Comparison of ENCODE assay signal across 17 cellular contexts in the genomic region with DNA sequence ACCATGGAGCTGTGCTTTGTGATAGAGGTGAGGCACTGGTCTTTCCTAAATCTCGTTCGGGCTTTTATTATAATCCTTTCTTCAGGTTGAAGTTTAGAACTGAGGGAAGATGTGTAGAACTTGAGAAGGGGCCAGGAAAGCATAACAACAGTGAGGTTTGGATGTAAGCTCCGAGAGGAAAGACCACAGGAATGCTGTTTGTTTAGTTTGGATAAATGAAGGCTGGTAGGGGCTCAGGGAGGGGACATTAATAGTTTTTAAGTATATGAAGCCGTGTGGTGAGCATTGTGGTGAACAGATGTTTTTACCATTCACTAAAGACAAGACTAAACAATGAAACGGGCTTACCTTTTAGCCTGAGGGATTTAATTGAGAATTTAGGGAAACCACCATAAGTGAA.
DNase-seq lines count a peak whose midpoint lies in the region; ATAC-seq, FAIRE-seq and TF ChIP-seq lines count a peak whose summit lies in the region.
"Had no signal": no experiment of that assay in that cellular context is flagged by ENCODE, and none has a peak within 500 bp of the region (broad histone marks: within the 10 kb centered on the region; RNA-seq: fewer than 3 reads in every experiment).

No MANE protein-coding gene starts in this region.

- H3K27me3 ChIP-seq in left ventricle myocardium inferior (ENCODE audit: low read depth): no peaks in the 10 kb centered on the region
- no peaks in the 10 kb centered on the region for H3K27me3 ChIP-seq in right atrium auricular region
- H3K27me3 ChIP-seq: upper lobe of left lung had no signal

- no peaks in the 10 kb centered on the region for H3K9me3 ChIP-seq in left ventricle myocardium inferior (replicated peaks)
- H3K9me3 ChIP-seq in right atrium auricular region: no peaks in the 10 kb centered on the region
- H3K9me3 ChIP-seq: upper lobe of left lung had no signal

- no peak for TF ChIP-seq POLR2A in H54 (IDR thresholded peaks at IDR 0.05; ENCODE audit: low read depth, low read length)

- TF ChIP-seq CTCF in left ventricle myocardium inferior (IDR thresholded peaks at IDR 0.05; ENCODE audit: borderline replicate concordance) (no peak), right atrium auricular region (IDR thresholded peaks at IDR 0.05) (no peak), astrocyte of the cerebellum (IDR thresholded peaks at IDR 0.05; ENCODE audit: low read depth, low read length, missing control alignments) (no peak)

- H3K36me3 ChIP-seq in left ventricle myocardium inferior (peaks cover 73% of the 10 kb centered on the region), right atrium auricular region (peaks cover 48% of the 10 kb centered on the region)

- ATAC-seq in HG03039 (IDR thresholded peaks at IDR 0.05; ENCODE audit: unreplicated experiment): no peak
- no peak for ATAC-seq in HG03139 (IDR thresholded peaks at IDR 0.05; ENCODE audit: unreplicated experiment)
- ATAC-seq: HCT116; naive thymus-derived CD4-positive, alpha-beta T cell had no signal

- no peak overlapping the region for H3K4me3 ChIP-seq in left ventricle myocardium inferior
- no peak overlapping the region for H3K4me3 ChIP-seq in right atrium auricular region
- no peak overlapping the region for H3K4me3 ChIP-seq in astrocyte of the cerebellum (ENCODE audit: low read depth, low read length)
- H3K4me3 ChIP-seq: upper lobe of left lung had no signal

- H3K4me1 ChIP-seq in left ventricle myocardium inferior (peaks cover 52% of the 10 kb centered on the region), right atrium auricular region (peaks cover 0 to 26% of the 10 kb centered on the region in 2 donors)

- no peak for DNase-seq in left ventricle myocardium inferior
- no peak for DNase-seq in right atrium auricular region (ENCODE audit: low spot score)
- DNase-seq in astrocyte of the cerebellum (ENCODE audit: low read depth): peak; percentile 98
- DNase-seq in glomerular visceral epithelial cell (ENCODE audit: extremely low spot score): peak; percentile 26
- DNase-seq in urothelium cell line (ENCODE audit: low spot score): peak; percentile 41
- no peak for DNase-seq in H54 (ENCODE audit: insufficient read length, low spot score)
- DNase-seq: 8988T; activated B cell treated with CpG ODN at 0.5 μM for 24 hours; aorta; DMS53; naive thymus-derived CD4-positive, alpha-beta T cell; NCI-H526; upper lobe of left lung had no signal

- in situ Hi-C loops in astrocyte of the cerebellum (cut with HindIII; ENCODE audit: low sequenced_read_pairs): loop anchor here (25.0 kb wide), 1 partner anchor 486 kb away; no protein-coding TSS in a partner anchor

- peak overlapping the region; percentile 71 for H3K27ac ChIP-seq in left ventricle myocardium inferior (replicated peaks)
- H3K27ac ChIP-seq in right atrium auricular region: no peak overlapping the region

- FAIRE-seq in urothelium cell line (lab: Jason Lieb, UNC) (no peak), H54 (lab: Jason Lieb, UNC) (no peak)
- FAIRE-seq: endothelial cell of umbilical vein had no signal

- intact Hi-C loops in left ventricle myocardium inferior (cut with micrococcal nuclease): no loop called here

Comparison
In these comparisons a context has a peak if more than half of its experiments do, and no peak if none do; other contexts are left out.
1. DNase-seq: peak in astrocyte of the cerebellum (single experiment), glomerular visceral epithelial cell (single experiment) and urothelium cell line (single experiment); none in left ventricle myocardium inferior (single experiment), right atrium auricular region (single experiment) and H54 (single experiment).